ENCODE assay signal across 8 cellular contexts in genomic region chr16:84532299-84532724, GRCh38. TPM values are rescaled to one million over a fixed set of nuclear protein-coding genes. Genes with fewer than 3 reads are reported as not detected.
DNase-seq lines count a peak whose midpoint lies in the region; ATAC-seq, FAIRE-seq and TF ChIP-seq lines count a peak whose summit lies in the region.

No MANE protein-coding gene starts in this region.

- H3K36me3 ChIP-seq in mammary epithelial cell (ENCODE audit: insufficient read depth, low read length) (no peaks in the 10 kb centered on the region), keratinocyte (ENCODE audit: control insufficient read depth in 2 of 2, extremely low read depth in 1 of 2, insufficient read depth in 2 of 2, low read length in 2 of 2) (no peaks in the 10 kb centered on the region)

- CTCF ChIA-PET in mammary epithelial cell (lab: Charles Lee; ENCODE audit: low non-redundant PET), result no interaction called here

- no TSS peak for BruUV-seq in mammary epithelial cell (replicated peaks; lab: Mats Ljungman, UMichigan)

- H3K4me3 ChIP-seq in mammary epithelial cell (replicated peaks in 1 of 3; ENCODE audit: insufficient read depth in 1 of 3, low read depth in 2 of 3, low read length in 3 of 3), result peak overlapping the region in 1 of 3 experiments; percentile 3
- peak overlapping the region in 2 of 3 experiments; percentile 32 to 47 for H3K4me3 ChIP-seq in keratinocyte (ENCODE audit: control insufficient read depth in 2 of 3, extremely low read depth in 1 of 3, insufficient read depth in 2 of 3, low read depth in 1 of 3, low read length in 3 of 3)

- H3K27me3 ChIP-seq in mammary epithelial cell (ENCODE audit: insufficient read depth, low read length) (no peaks in the 10 kb centered on the region), keratinocyte (ENCODE audit: control insufficient read depth, extremely low read depth, insufficient read depth, low read length) (peaks cover 3% of the 10 kb centered on the region)

- H4K20me1 ChIP-seq in mammary epithelial cell (ENCODE audit: insufficient read depth, low read length) (no peaks in the 10 kb centered on the region), keratinocyte (ENCODE audit: control insufficient read depth, extremely low read depth, insufficient read depth, low read length) (no peaks in the 10 kb centered on the region)

- H2AFZ ChIP-seq in mammary epithelial cell (ENCODE audit: low read depth, low read length) (peak overlapping the region; percentile 76), keratinocyte (ENCODE audit: control insufficient read depth, low read length) (no peak overlapping the region)

- H3K9ac ChIP-seq in mammary epithelial cell (ENCODE audit: insufficient read depth, low read length), result no peak overlapping the region
- no peak overlapping the region for H3K9ac ChIP-seq in keratinocyte (ENCODE audit: control insufficient read depth, extremely low read depth, insufficient read depth, low read length)

- H3K27ac ChIP-seq in mammary epithelial cell (ENCODE audit: insufficient read depth, low read depth, low read length) (peak overlapping the region; percentile 64), keratinocyte (ENCODE audit: control insufficient read depth, insufficient read depth, low read length) (peak overlapping the region; percentile 44), temporal lobe (ENCODE audit: low read depth, low read length) (peak overlapping the region; percentile 27)

- peak; percentile 86 for DNase-seq in HTR-8/SVneo (ENCODE audit: insufficient read length, low spot score)
- peak; percentile 88 for DNase-seq in mammary epithelial cell
- peak; percentile 82 for DNase-seq in keratinocyte (ENCODE audit: low read depth, low spot score)
- DNase-seq in NAMALWA (ENCODE audit: low spot score), result no peak
- DNase-seq in NCI-H69 (lab: John Stamatoyannopoulos, UW), result no peak

- FAIRE-seq in HTR-8/SVneo (lab: Jason Lieb, UNC) (peak; percentile 94), keratinocyte (lab: Jason Lieb, UNC) (peak; percentile 83)

- peaks cover 9% of the 10 kb centered on the region for H3K9me3 ChIP-seq in mammary epithelial cell (replicated peaks; ENCODE audit: insufficient read depth, low read length)
- peaks cover 8% of the 10 kb centered on the region for H3K9me3 ChIP-seq in keratinocyte (ENCODE audit: control insufficient read depth, low read depth, low read length)

- under 1% methylated on average over 10 of the region's 10 CpGs for WGBS in mammary epithelial cell (ENCODE audit: low coverage, missing lambda C conversion rate)

- peak overlapping the region; percentile 60 for H3K4me2 ChIP-seq in mammary epithelial cell (ENCODE audit: insufficient read depth, low read depth, low read length)
- H3K4me2 ChIP-seq in keratinocyte (ENCODE audit: control insufficient read depth, extremely low read depth, insufficient read depth, low read depth, low read length), result peak overlapping the region; percentile 80

- intact Hi-C loops in mammary epithelial cell (cut with micrococcal nuclease), result loop anchor here (5.0 kb wide), 1 partner anchor 85 kb away; the partner anchor contains the start of gene COTL1

- dilution Hi-C loops in mammary epithelial cell (cut with HindIII; ENCODE audit: low sequenced_read_pairs) (no loop called here), keratinocyte (cut with MboI; ENCODE audit: extremely low pct_ligation_motif_present, low sequenced_read_pairs) (no loop called here)

- H3K4me1 ChIP-seq in mammary epithelial cell (ENCODE audit: insufficient read depth, low read length), result peaks cover 23% of the 10 kb centered on the region
- peaks cover 26% of the 10 kb centered on the region for H3K4me1 ChIP-seq in keratinocyte (ENCODE audit: control insufficient read depth, extremely low read depth, insufficient read depth, low read length)

- no peaks in the 10 kb centered on the region for H3K79me2 ChIP-seq in mammary epithelial cell (ENCODE audit: insufficient read depth, low read length)
- no peaks in the 10 kb centered on the region for H3K79me2 ChIP-seq in keratinocyte (ENCODE audit: control insufficient read depth, insufficient read depth, low read length)

- in situ Hi-C loops in mammary epithelial cell (cut with MboI; ENCODE audit: low sequenced_read_pairs in 2 of 2), result no loop called here

- ATAC-seq in HG02642 (IDR thresholded peaks at IDR 0.05; ENCODE audit: poor library complexity, unreplicated experiment), result no peak
- no peak for ATAC-seq in HG02870 (IDR thresholded peaks at IDR 0.05; ENCODE audit: unreplicated experiment)

- H3K9me1 ChIP-seq in keratinocyte (ENCODE audit: control insufficient read depth, extremely low read depth, insufficient read depth, low read length), result no peaks in the 10 kb centered on the region

- TF ChIP-seq CTCF in mammary epithelial cell (conservative IDR thresholded peaks at IDR 0.05 in 1 of 2, IDR thresholded peaks at IDR 0.05 in 1 of 2; ENCODE audit: extremely low read depth in 1 of 2, insufficient read depth in 1 of 2, low read depth in 1 of 2, low read length in 2 of 2) (no peak), keratinocyte (optimal IDR thresholded peaks at IDR 0.05 in 1 of 3, IDR thresholded peaks at IDR 0.05 in 1 of 3, conservative IDR thresholded peaks at IDR 0.05 in 1 of 3; ENCODE audit: extremely low read depth in 1 of 3, insufficient read depth in 2 of 3, low read length in 3 of 3) (no peak)

RNA-seq across cellular contexts. Expression of gene MEAK7, which starts 27.9 kb away (rescaled TPM):
- total RNA-seq in mammary epithelial cell (100 to 1,000 TPM in 1 of 2 donors, 10 to 100 TPM in 1; 73.5 to 107 TPM), temporal lobe (11.8 TPM)
- polyA plus RNA-seq in mammary epithelial cell (67.1 TPM), keratinocyte (70.6 to 81.0 TPM (median 76.3 TPM) in 3 replicates)
- polyA minus RNA-seq in mammary epithelial cell (84.8 TPM), keratinocyte (93.4 to 102 TPM (median 95.1 TPM) in 3 replicates)
- 25.0 TPM for polyA plus RNA-seq in keratinocyte (2011; ENCODE audit: low read depth)
- polyA plus RNA-seq in keratinocyte (2011; cell fraction: cytosol; rRNA removed), result 37.0 and 40.4 TPM in 2 replicates
- 88.4 and 98.8 TPM in 2 replicates for polyA plus RNA-seq in keratinocyte (2011; cell fraction: nucleus; rRNA removed)
- polyA plus RNA-seq in keratinocyte (2012; ENCODE audit: low replicate concordance), result 21.6 and 65.3 TPM in 2 replicates
- 72.3 TPM for polyA minus RNA-seq in keratinocyte (2011; cell fraction: cytosol; rRNA and poly(A)+ RNA removed)
- 70.5 and 110 TPM in 2 replicates for polyA minus RNA-seq in keratinocyte (2011; cell fraction: nucleus; rRNA and poly(A)+ RNA removed)

Comparison
In these comparisons a context has a peak if more than half of its experiments do, and no peak if none do; other contexts are left out.
1. DNase-seq: peak in HTR-8/SVneo (single experiment), mammary epithelial cell (single experiment) and keratinocyte (single experiment); none in NAMALWA (single experiment) and NCI-H69 (single experiment).
2. Peak in every context shown above with its lines, with median percentiles within 50 percentile points of each other: H3K27ac ChIP-seq.